In the genomic region with DNA sequence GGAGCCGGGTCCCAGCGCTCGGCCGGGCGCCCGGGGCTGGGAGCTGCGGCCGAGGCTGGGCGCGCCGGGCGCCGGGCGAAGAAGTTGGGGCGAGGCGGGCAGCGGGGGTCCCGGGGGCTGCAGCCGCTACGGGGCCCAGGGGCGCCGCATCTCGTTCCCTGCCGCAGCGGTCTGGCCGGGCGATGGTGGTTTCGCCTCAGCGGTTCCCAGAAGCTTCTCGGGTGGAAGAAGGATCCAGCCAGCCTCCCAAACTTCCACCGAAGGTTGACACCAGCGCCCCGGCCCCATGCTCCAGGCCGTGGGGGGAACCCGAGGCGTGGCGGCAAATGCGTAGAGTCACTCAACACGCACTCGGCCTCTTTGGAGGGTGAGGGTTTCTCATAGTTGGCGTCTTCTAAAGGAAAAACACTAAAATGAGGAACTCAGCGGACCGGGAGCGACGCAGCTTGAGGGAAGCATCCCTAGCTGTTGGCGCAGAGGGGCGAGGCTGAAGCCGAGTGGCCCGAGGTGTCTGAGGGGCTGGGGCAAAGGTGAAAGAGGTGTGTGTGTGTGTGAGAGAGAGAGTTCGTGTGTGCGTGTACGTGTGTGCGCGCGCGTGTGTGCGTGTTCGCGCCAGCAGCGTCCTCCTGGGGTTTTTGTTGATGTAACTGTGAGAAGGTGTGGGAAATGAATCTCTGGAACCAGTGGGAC, we compare ENCODE assay signal across 8 cellular contexts. TPM values are rescaled to one million over a fixed set of nuclear protein-coding genes. Genes with fewer than 3 reads are reported as not detected.
DNase-seq lines count a peak whose midpoint lies in the region; TF ChIP-seq lines count a peak whose summit lies in the region.

No MANE protein-coding gene starts in this region.

- DNase-seq in NCI-H1105 treated with DMSO at 0.1 percent for 48 hours (lab: John Stamatoyannopoulos, UW), result peak; percentile 27
- no peak for DNase-seq in NCI-H1105 (lab: John Stamatoyannopoulos, UW)
- DNase-seq in MV-4-11 (lab: John Stamatoyannopoulos, UW), result peak; percentile 33
- DNase-seq in cardiac fibroblast (ENCODE audit: low read depth in 2 of 2), result peak; percentile 27 to 33
- peak in 1 of 2 donors; percentile 44 for DNase-seq in tibial artery
- no peak for DNase-seq in NCI-H510A (lab: John Stamatoyannopoulos, UW)
- no peak for DNase-seq in RPMI8226

- H3K36me3 ChIP-seq in liver (ENCODE audit: control insufficient read depth in 4 of 4, insufficient read depth in 3 of 4, low read depth in 1 of 4, low read length in 3 of 4), result no peaks in the 10 kb centered on the region
- H3K36me3 ChIP-seq in tibial artery, result peaks cover 0 to 6% (median 0%) of the 10 kb centered on the region in 3 donors

- H3K9ac ChIP-seq in liver (ENCODE audit: low read depth in 1 of 2, low read length in 2 of 2), result no peak overlapping the region

- H3K9me3 ChIP-seq in liver (ENCODE audit: control insufficient read depth in 4 of 4, low read length in 3 of 4) (no peaks in the 10 kb centered on the region), tibial artery (no peaks in the 10 kb centered on the region)

- H3K4me3 ChIP-seq in cardiac fibroblast (replicated peaks in 1 of 2; ENCODE audit: low read depth in 2 of 2, low read length in 2 of 2) (peak overlapping the region; percentile 71 to 72), liver (ENCODE audit: low read depth in 1 of 3, low read length in 3 of 3) (peak overlapping the region in 2 of 3 donors; percentile 29 to 59), tibial artery (peak overlapping the region; percentile 67 to 70)

- peaks cover 0 to 23% (median 5%) of the 10 kb centered on the region in 4 donors for H3K27me3 ChIP-seq in liver (ENCODE audit: control insufficient read depth in 4 of 4, insufficient read depth in 4 of 4, low read length in 3 of 4)
- no peaks in the 10 kb centered on the region for H3K27me3 ChIP-seq in tibial artery

- intact Hi-C loops in tibial artery (cut with DNase I; ENCODE audit: low total_unique reads), result no loop called here

- no peak for TF ChIP-seq RAD21 in liver (IDR thresholded peaks at IDR 0.05)

- TF ChIP-seq CTCF in cardiac fibroblast (IDR thresholded peaks at IDR 0.05; ENCODE audit: low read depth, low read length), result no peak
- TF ChIP-seq CTCF in liver (IDR thresholded peaks at IDR 0.05; ENCODE audit: low read depth, low read length, missing input control), result no peak
- no peak for TF ChIP-seq CTCF in tibial artery (IDR thresholded peaks at IDR 0.05)

- H3K27ac ChIP-seq in liver (ENCODE audit: low read depth in 1 of 2, low read length in 2 of 2), result no peak overlapping the region
- peak overlapping the region; percentile 72 to 80 for H3K27ac ChIP-seq in tibial artery

- H3K4me1 ChIP-seq in liver (ENCODE audit: control insufficient read depth in 4 of 4, insufficient read depth in 4 of 4, low read length in 3 of 4), result peaks cover 4 to 19% (median 14%) of the 10 kb centered on the region in 4 donors
- H3K4me1 ChIP-seq in tibial artery, result peaks cover 0 to 17% (median 8%) of the 10 kb centered on the region in 4 donors

- 2% methylated on average over 60 of the region's 60 CpGs for WGBS in liver

TF ChIP-seq in liver, 16 proteins besides CTCF, POLR2A, EP300 and RAD21:
- TF ChIP-seq, protein P1, sequence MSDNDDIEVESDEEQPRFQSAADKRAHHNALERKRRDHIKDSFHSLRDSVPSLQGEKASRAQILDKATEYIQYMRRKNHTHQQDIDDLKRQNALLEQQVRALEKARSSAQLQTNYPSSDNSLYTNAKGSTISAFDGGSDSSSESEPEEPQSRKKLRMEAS (IDR thresholded peaks at IDR 0.05), result no peak
- TF ChIP-seq EGR1 (IDR thresholded peaks at IDR 0.05; ENCODE audit: low read depth in 2 of 2), result no peak
- TF ChIP-seq JUND (IDR thresholded peaks at IDR 0.05), result no peak
- TF ChIP-seq, protein P2, sequence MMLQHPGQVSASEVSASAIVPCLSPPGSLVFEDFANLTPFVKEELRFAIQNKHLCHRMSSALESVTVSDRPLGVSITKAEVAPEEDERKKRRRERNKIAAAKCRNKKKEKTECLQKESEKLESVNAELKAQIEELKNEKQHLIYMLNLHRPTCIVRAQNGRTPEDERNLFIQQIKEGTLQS (IDR thresholded peaks at IDR 0.05), result no peak
- TF ChIP-seq, protein P3, sequence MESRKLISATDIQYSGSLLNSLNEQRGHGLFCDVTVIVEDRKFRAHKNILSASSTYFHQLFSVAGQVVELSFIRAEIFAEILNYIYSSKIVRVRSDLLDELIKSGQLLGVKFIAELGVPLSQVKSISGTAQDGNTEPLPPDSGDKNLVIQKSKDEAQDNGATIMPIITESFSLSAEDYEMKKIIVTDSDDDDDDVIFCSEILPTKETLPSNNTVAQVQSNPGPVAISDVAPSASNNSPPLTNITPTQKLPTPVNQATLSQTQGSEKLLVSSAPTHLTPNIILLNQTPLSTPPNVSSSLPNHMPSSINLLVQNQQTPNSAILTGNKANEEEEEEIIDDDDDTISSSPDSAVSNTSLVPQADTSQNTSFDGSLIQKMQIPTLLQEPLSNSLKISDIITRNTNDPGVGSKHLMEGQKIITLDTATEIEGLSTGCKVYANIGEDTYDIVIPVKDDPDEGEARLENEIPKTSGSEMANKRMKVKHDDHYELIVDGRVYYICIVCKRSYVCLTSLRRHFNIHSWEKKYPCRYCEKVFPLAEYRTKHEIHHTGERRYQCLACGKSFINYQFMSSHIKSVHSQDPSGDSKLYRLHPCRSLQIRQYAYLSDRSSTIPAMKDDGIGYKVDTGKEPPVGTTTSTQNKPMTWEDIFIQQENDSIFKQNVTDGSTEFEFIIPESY (IDR thresholded peaks at IDR 0.05), result no peak
- TF ChIP-seq FOXA1 (IDR thresholded peaks at IDR 0.05), result no peak
- TF ChIP-seq TAF1 (conservative IDR thresholded peaks at IDR 0.05), result no peak
- TF ChIP-seq FOXA2 (IDR thresholded peaks at IDR 0.05), result no peak

RNA-seq across cellular contexts. Expression of a gene that starts 0.9 kb away (rescaled TPM):
- total RNA-seq in liver, result 1 to 10 TPM in 1 of 2 donors, under 1 TPM in 1; 0.65 to 1.5 TPM
- polyA plus RNA-seq in liver, result under 1 TPM in 1 of 2 donors, not detected in 1; 0.31 TPM

Comparison
In these comparisons a context has a peak if more than half of its experiments do, and no peak if none do; other contexts are left out.
1. DNase-seq: peak in NCI-H1105 treated with DMSO at 0.1 percent for 48 hours (single experiment), MV-4-11 (single experiment) and cardiac fibroblast (2 of 2); none in NCI-H1105 (single experiment), NCI-H510A (single experiment) and RPMI8226 (single experiment).
2. H3K27ac ChIP-seq: peak in tibial artery (2 of 2); none in liver (0 of 2).
3. Peak in every context shown above with its lines, with median percentiles within 50 percentile points of each other: H3K4me3 ChIP-seq.